Comparison of ENCODE assay signal across 6 cellular contexts in the genomic region with DNA sequence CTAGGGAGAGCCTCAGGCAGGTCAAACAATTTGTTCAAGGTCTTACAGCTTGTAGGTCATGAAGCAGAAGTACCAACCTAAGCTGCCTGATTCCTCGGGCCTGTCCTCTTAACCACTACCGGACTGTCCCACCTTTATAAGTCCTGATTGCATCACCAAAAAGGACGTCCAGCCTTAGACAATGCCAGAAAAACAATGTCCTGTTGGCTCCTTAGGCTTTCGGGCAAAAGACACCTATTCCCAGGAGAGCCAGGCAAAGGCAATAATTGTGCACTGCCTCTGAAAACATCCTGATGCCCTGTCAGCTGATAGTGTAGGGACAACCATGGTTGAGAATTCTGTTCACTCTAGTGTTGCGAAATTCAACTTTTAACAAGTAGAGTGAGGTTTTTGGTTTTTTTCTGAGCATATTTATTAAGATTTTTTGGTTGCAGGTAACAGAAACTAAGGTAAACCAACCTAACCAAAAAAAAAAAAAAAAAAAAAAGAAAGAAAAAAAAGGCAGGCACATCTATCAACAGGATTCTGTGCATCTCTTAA.
"Had no signal": no experiment of that assay in that cellular context is flagged by ENCODE, and none has a peak within 500 bp of the region (broad histone marks: within the 10 kb centered on the region; RNA-seq: fewer than 3 reads in every experiment).

No MANE protein-coding gene starts in this region.

- DNase-seq: GM23248, GOT3, H7, HFFc6, IMR-90, KG1 had no signal
